1 cellular context compared by ENCODE assay signal in genomic region chr1:179082308-179083030, GRCh38.
TF ChIP-seq lines count a peak whose summit lies in the region.

No MANE protein-coding gene starts in this region.

TF ChIP-seq in HepG2, 621 proteins besides CTCF, POLR2A, EP300 and RAD21 (continued from another document and continues in another):
- TF ChIP-seq ZNF646 (CRISPR knock-in tag; IDR thresholded peaks at IDR 0.05) (no peak), PBX3 (CRISPR knock-in tag; IDR thresholded peaks at IDR 0.05; ENCODE audit: borderline replicate concordance) (no peak), ZNF10 (CRISPR knock-in tag; IDR thresholded peaks at IDR 0.05; ENCODE audit: borderline replicate concordance, low read depth) (no peak), ZNF3 (CRISPR knock-in tag; IDR thresholded peaks at IDR 0.05) (no peak), MAFF (IDR thresholded peaks at IDR 0.05; ENCODE audit: low read depth, low read length) (no peak), ATF4 (CRISPR knock-in tag; IDR thresholded peaks at IDR 0.05) (0 out of 4 replicates have a peak, but pooled peaks of 1 of the 2 experiments have one; percentile 3), HMGXB4 (CRISPR knock-in tag; IDR thresholded peaks at IDR 0.05; ENCODE audit: borderline replicate concordance in 1 of 2, low read depth in 1 of 2) (peak in 1 of 2 experiments; percentile 10; a peak in 2 of 4 replicates), ZNF275 (CRISPR knock-in tag; IDR thresholded peaks at IDR 0.05; ENCODE audit: borderline replicate concordance) (no peak), KDM2A (CRISPR knock-in tag; IDR thresholded peaks at IDR 0.05; ENCODE audit: borderline replicate concordance, low read depth) (peak; percentile 5; the same call in 1 of the 2 replicates), ZNF614 (CRISPR knock-in tag; IDR thresholded peaks at IDR 0.05; ENCODE audit: borderline replicate concordance) (no peak), ZSCAN22 (CRISPR knock-in tag; IDR thresholded peaks at IDR 0.05) (no peak), HDAC2 (CRISPR knock-in tag; IDR thresholded peaks at IDR 0.05) (no peak), AGO2 (optimal IDR thresholded peaks at IDR 0.05; ENCODE audit: low read depth, low read length) (peak; percentile 43), THAP9 (CRISPR knock-in tag; IDR thresholded peaks at IDR 0.05; ENCODE audit: borderline replicate concordance) (peak; percentile 45; the same call in 1 of the 2 replicates), SRSF9 (IDR thresholded peaks at IDR 0.05; ENCODE audit: borderline replicate concordance, insufficient read depth, low read depth, low read length, poor library complexity, severe bottlenecking) (no peak), PHF21A (CRISPR knock-in tag; IDR thresholded peaks at IDR 0.05) (no peak), ZBTB21 (CRISPR knock-in tag; IDR thresholded peaks at IDR 0.05) (no peak), ZNF512B (CRISPR knock-in tag; IDR thresholded peaks at IDR 0.05; ENCODE audit: borderline replicate concordance) (no peak), AGO1 (IDR thresholded peaks at IDR 0.05; ENCODE audit: low read depth, low read length, poor library complexity, severe bottlenecking) (peak; percentile 4), MAZ (IDR thresholded peaks at IDR 0.05; ENCODE audit: borderline replicate concordance, low read depth, low read length) (no peak), MAZ (CRISPR knock-in tag; IDR thresholded peaks at IDR 0.05; ENCODE audit: low read depth) (peak; percentile 64; the same call in 1 of the 2 replicates), GABPA (IDR thresholded peaks at IDR 0.05; ENCODE audit: low read depth, low read length) (no peak), GABPA (CRISPR knock-in tag; IDR thresholded peaks at IDR 0.05; ENCODE audit: low read depth) (no peak), U2AF2 (IDR thresholded peaks at IDR 0.05; ENCODE audit: low read depth, low read length) (no peak), ZNF761 (CRISPR knock-in tag; conservative IDR thresholded peaks at IDR 0.05) (0 out of 2 replicates have a peak, but pooled peaks have one; percentile 41), SCMH1 (CRISPR knock-in tag; IDR thresholded peaks at IDR 0.05; ENCODE audit: borderline replicate concordance) (no peak), YEATS4 (CRISPR knock-in tag; IDR thresholded peaks at IDR 0.05; ENCODE audit: borderline replicate concordance) (no peak), KMT2B (CRISPR knock-in tag; IDR thresholded peaks at IDR 0.05) (no peak), ZNF414 (CRISPR knock-in tag; IDR thresholded peaks at IDR 0.05) (no peak), ZNF468 (CRISPR knock-in tag; IDR thresholded peaks at IDR 0.05) (0 out of 2 replicates have a peak, but pooled peaks have one; percentile 45), HDAC6 (IDR thresholded peaks at IDR 0.05; ENCODE audit: low read depth, low read length) (no peak), CHCHD3 (CRISPR knock-in tag; IDR thresholded peaks at IDR 0.05) (no peak), RXRB (CRISPR knock-in tag; IDR thresholded peaks at IDR 0.05; ENCODE audit: borderline replicate concordance) (no peak), CSRNP2 (CRISPR knock-in tag; conservative IDR thresholded peaks at IDR 0.05; ENCODE audit: low read depth) (no peak), MAX (IDR thresholded peaks at IDR 0.05) (peak; percentile 85), NFIB (CRISPR knock-in tag; IDR thresholded peaks at IDR 0.05; ENCODE audit: borderline replicate concordance) (no peak)
